8 cellular contexts compared by ENCODE assay signal in the genomic region with DNA sequence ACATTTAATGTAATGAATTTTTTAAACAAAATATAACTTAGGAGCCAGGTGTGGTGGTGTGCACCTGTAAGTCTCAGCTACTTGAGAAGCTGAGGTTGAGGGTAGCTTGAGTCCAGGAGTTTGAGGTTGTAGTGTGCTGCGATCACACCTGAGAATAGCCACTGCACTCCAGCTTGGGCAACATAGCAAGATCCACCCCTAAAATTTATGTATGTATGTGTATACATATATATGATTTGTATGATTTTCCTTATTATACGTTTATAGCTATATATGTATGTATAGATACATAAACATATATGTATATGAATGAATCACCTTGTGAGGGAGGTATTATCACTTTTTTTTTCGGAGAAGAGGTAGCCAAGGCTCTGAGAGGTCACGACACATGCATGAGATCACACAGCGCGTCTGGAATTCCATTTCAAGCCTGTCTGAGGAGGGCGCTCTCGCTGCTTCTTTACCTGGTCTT. TPM values are rescaled to one million over a fixed set of nuclear protein-coding genes. Genes with fewer than 3 reads are reported as not detected.
A peak's percentile ranks its signal among the peaks of the same experiment; 100 is the strongest.
DNase-seq lines count a peak whose midpoint lies in the region; ATAC-seq and TF ChIP-seq lines count a peak whose summit lies in the region.

No MANE protein-coding gene starts in this region.

- DNase-seq in EL (peak; percentile 46), astrocyte of the hippocampus (ENCODE audit: low read depth, low spot score) (peak; percentile 47), left colon (peak; percentile 64 to 72), D341Med (ENCODE audit: low spot score) (no peak), posterior vena cava (ENCODE audit: low spot score) (no peak), T-helper 9 cell (no peak)

- TF ChIP-seq RAD21 in Ishikawa (IDR thresholded peaks at IDR 0.05; ENCODE audit: low read depth) = peak; percentile 57

- H3K36me3 Mint-ChIP-seq in stimulated activated memory B cell treated with anti-CD40 and anti-IgM and Interleukin-4, amounts not matched to agents 10 μg/mL and 1 μg/mL and 100 μg/mL, for 72 hours = no peaks in the 10 kb centered on the region

- peaks cover 30% of the 10 kb centered on the region for H3K27me3 Mint-ChIP-seq in stimulated activated memory B cell treated with anti-CD40 and anti-IgM and Interleukin-4, amounts not matched to agents 10 μg/mL and 1 μg/mL and 100 μg/mL, for 72 hours

- no peak for TF ChIP-seq EP300 in Ishikawa (IDR thresholded peaks at IDR 0.05; ENCODE audit: borderline replicate concordance)

- no peak overlapping the region for H3K27ac Mint-ChIP-seq in stimulated activated memory B cell treated with anti-CD40 and anti-IgM and Interleukin-4, amounts not matched to agents 10 μg/mL and 1 μg/mL and 100 μg/mL, for 72 hours

- ATAC-seq in left colon = peak; percentile 60
- peak; percentile 29 for ATAC-seq in stimulated activated memory B cell treated with anti-CD40 and anti-IgM and Interleukin-4, amounts not matched to agents 10 μg/mL and 1 μg/mL and 100 μg/mL, for 72 hours

- H3K4me1 Mint-ChIP-seq in stimulated activated memory B cell treated with anti-CD40 and anti-IgM and Interleukin-4, amounts not matched to agents 10 μg/mL and 1 μg/mL and 100 μg/mL, for 72 hours = peaks cover 16% of the 10 kb centered on the region

- intact Hi-C loops in left colon (cut with DNase I, micrococcal nuclease) = no loop called here
- intact Hi-C loops in posterior vena cava (cut with DNase I) = no loop called here

- peak overlapping the region; percentile 68 for H3K4me3 Mint-ChIP-seq in stimulated activated memory B cell treated with anti-CD40 and anti-IgM and Interleukin-4, amounts not matched to agents 10 μg/mL and 1 μg/mL and 100 μg/mL, for 72 hours

- H3K9me3 Mint-ChIP-seq in stimulated activated memory B cell treated with anti-CD40 and anti-IgM and Interleukin-4, amounts not matched to agents 10 μg/mL and 1 μg/mL and 100 μg/mL, for 72 hours = peaks cover 6% of the 10 kb centered on the region

TF ChIP-seq in Ishikawa, 13 proteins besides CTCF, POLR2A, EP300 and RAD21:
- TF ChIP-seq MAX (IDR thresholded peaks at IDR 0.05) = no peak
- no peak for TF ChIP-seq NFIC (IDR thresholded peaks at IDR 0.05)
- TF ChIP-seq EGR1 (IDR thresholded peaks at IDR 0.05) = no peak
- no peak for TF ChIP-seq TEAD4 (IDR thresholded peaks at IDR 0.05)
- no peak for TF ChIP-seq ZBTB7A (IDR thresholded peaks at IDR 0.05; ENCODE audit: low read depth)
- TF ChIP-seq FOXM1 (IDR thresholded peaks at IDR 0.05; ENCODE audit: borderline replicate concordance, low read depth) = no peak
- no peak for TF ChIP-seq CEBPB (IDR thresholded peaks at IDR 0.05)
- no peak for TF ChIP-seq CREB1 (IDR thresholded peaks at IDR 0.05; ENCODE audit: low read depth)
- TF ChIP-seq TAF1 (IDR thresholded peaks at IDR 0.05; ENCODE audit: low read depth) = no peak
- TF ChIP-seq TCF12 (IDR thresholded peaks at IDR 0.05; ENCODE audit: low read depth) = no peak
- no peak for TF ChIP-seq YY1 (IDR thresholded peaks at IDR 0.05; ENCODE audit: low read depth)
- TF ChIP-seq, protein P1, sequence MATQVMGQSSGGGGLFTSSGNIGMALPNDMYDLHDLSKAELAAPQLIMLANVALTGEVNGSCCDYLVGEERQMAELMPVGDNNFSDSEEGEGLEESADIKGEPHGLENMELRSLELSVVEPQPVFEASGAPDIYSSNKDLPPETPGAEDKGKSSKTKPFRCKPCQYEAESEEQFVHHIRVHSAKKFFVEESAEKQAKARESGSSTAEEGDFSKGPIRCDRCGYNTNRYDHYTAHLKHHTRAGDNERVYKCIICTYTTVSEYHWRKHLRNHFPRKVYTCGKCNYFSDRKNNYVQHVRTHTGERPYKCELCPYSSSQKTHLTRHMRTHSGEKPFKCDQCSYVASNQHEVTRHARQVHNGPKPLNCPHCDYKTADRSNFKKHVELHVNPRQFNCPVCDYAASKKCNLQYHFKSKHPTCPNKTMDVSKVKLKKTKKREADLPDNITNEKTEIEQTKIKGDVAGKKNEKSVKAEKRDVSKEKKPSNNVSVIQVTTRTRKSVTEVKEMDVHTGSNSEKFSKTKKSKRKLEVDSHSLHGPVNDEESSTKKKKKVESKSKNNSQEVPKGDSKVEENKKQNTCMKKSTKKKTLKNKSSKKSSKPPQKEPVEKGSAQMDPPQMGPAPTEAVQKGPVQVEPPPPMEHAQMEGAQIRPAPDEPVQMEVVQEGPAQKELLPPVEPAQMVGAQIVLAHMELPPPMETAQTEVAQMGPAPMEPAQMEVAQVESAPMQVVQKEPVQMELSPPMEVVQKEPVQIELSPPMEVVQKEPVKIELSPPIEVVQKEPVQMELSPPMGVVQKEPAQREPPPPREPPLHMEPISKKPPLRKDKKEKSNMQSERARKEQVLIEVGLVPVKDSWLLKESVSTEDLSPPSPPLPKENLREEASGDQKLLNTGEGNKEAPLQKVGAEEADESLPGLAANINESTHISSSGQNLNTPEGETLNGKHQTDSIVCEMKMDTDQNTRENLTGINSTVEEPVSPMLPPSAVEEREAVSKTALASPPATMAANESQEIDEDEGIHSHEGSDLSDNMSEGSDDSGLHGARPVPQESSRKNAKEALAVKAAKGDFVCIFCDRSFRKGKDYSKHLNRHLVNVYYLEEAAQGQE (IDR thresholded peaks at IDR 0.05; ENCODE audit: low read depth) = no peak
- TF ChIP-seq, protein P2, sequence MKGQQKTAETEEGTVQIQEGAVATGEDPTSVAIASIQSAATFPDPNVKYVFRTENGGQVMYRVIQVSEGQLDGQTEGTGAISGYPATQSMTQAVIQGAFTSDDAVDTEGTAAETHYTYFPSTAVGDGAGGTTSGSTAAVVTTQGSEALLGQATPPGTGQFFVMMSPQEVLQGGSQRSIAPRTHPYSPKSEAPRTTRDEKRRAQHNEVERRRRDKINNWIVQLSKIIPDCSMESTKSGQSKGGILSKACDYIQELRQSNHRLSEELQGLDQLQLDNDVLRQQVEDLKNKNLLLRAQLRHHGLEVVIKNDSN (IDR thresholded peaks at IDR 0.05) = no peak

RNA-seq across cellular contexts. Expression of gene CCNI2, which starts 0.6 kb away (rescaled TPM):
- total RNA-seq in left colon (10 to 100 TPM; 11.4 to 13.4 TPM), posterior vena cava (not detected)

RNA-seq across cellular contexts. Expression of gene KIF3A, which starts 9.3 kb away (rescaled TPM):
- total RNA-seq in left colon (1 to 10 TPM; 3.9 to 6.1 TPM), posterior vena cava (10 to 100 TPM in 1 of 2 donors, 1 to 10 TPM in 1; 7.5 to 10.0 TPM)

RNA-seq across cellular contexts. Expression of gene SEPTIN8, which starts 30.4 kb away (rescaled TPM):
- 10 to 100 TPM; 58.7 to 59.6 TPM for total RNA-seq in left colon
- 10 to 100 TPM; 42.9 to 54.8 TPM for total RNA-seq in posterior vena cava

Comparison
In these comparisons a context has a peak if more than half of its experiments do, and no peak if none do; other contexts are left out.
1. DNase-seq: peak in EL (single experiment), astrocyte of the hippocampus (single experiment) and left colon (2 of 2); none in D341Med (single experiment), posterior vena cava (single experiment) and T-helper 9 cell (single experiment).
2. RNA of gene CCNI2, which starts 0.6 kb away (total RNA-seq): 11.4 to 13.4 TPM in left colon; not detected in posterior vena cava; every median in the first group is over 10 times any median in the second.